In the genomic region with DNA sequence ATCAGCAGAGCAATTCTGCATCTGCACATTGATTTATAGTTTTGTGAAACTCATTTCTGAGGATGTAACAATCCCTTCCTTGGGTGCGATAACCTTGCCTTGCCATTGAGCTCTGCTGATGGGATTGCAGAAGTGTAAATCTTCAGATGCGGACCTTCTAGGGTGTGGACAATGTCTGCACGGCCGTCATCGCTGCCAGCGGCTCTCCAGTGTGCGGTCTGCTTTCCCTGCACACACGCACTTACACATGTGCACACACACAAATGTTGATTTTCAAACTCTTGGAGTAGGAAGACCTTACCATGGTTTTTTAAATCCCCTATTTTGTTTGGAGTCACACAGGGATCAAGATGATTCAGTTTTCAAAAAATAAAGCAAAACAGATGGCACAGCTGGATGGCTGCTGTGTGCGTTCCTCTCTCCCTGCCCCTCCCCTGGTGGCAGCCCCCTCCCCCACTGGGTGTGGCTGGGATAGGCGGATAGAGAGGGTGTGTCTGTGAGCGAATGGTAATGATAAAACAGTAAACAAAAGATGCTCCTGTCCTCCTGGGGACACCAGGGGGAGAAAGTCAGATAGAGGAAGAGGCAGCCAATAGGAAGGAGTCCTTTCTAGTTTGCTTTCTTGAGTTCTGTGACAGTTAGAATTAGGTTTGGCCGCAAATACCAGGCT, we compare ENCODE assay signal across 22 cellular contexts. TPM values are rescaled to one million over a fixed set of nuclear protein-coding genes. Genes with fewer than 3 reads are reported as not detected.
DNase-seq lines count a peak whose midpoint lies in the region; ATAC-seq, FAIRE-seq and TF ChIP-seq lines count a peak whose summit lies in the region.
"Had no signal": no experiment of that assay in that cellular context is flagged by ENCODE, and none has a peak within 500 bp of the region (broad histone marks: within the 10 kb centered on the region; RNA-seq: fewer than 3 reads in every experiment).

No MANE protein-coding gene starts in this region.

- no peak for TF ChIP-seq POLR2A in sigmoid colon (IDR thresholded peaks at IDR 0.05)

- H3K36me3 ChIP-seq in sigmoid colon (no peaks in the 10 kb centered on the region), small intestine (ENCODE audit: control insufficient read depth in 2 of 2, insufficient read depth in 2 of 2, low read length in 2 of 2) (no peaks in the 10 kb centered on the region)
- H3K36me3 ChIP-seq: cardiac muscle cell, pancreas, thoracic aorta had no signal

- 51 to 71% methylated on average over 12 of the region's 12 CpGs for WGBS in sigmoid colon, 2 donors
- 61 to 73% (median 71%) methylated on average over 12 of the region's 12 CpGs for WGBS in small intestine, 3 donors

- intact Hi-C loops in sigmoid colon (cut with DNase I) = no loop called here

- FAIRE-seq in small intestine (lab: Jason Lieb, UNC) = no peak
- FAIRE-seq: kidney, pancreas had no signal

- no peak for ATAC-seq in HG03095 (IDR thresholded peaks at IDR 0.05; ENCODE audit: unreplicated experiment)
- ATAC-seq: foreskin keratinocyte; naive thymus-derived CD8-positive, alpha-beta T cell; pancreas; stimulated activated memory B cell treated with anti-CD40 and anti-IgM and Interleukin-4, amounts not matched to agents 10 μg/mL and 1 μg/mL and 100 μg/mL, for 72 hours had no signal

- no peaks in the 10 kb centered on the region for H3K9me3 ChIP-seq in sigmoid colon
- H3K9me3 ChIP-seq in small intestine (ENCODE audit: control insufficient read depth, low read depth) = no peaks in the 10 kb centered on the region
- H3K9me3 ChIP-seq: pancreas, thoracic aorta had no signal

- peaks cover 0 to 20% (median 8%) of the 10 kb centered on the region in 3 donors for H3K27me3 ChIP-seq in sigmoid colon
- H3K27me3 ChIP-seq in small intestine (ENCODE audit: control insufficient read depth in 2 of 2, insufficient read depth in 2 of 2, low read length in 2 of 2) = no peaks in the 10 kb centered on the region

- TF ChIP-seq CTCF in fibroblast of mammary gland (conservative IDR thresholded peaks at IDR 0.05; ENCODE audit: control insufficient read depth, insufficient read depth, low read depth, low read length) = no peak
- no peak for TF ChIP-seq CTCF in sigmoid colon (IDR thresholded peaks at IDR 0.05)

- no peak overlapping the region for H3K4me3 ChIP-seq in fibroblast of mammary gland (ENCODE audit: control insufficient read depth, low read depth, low read length)
- no peak overlapping the region for H3K4me3 ChIP-seq in sigmoid colon
- no peak overlapping the region for H3K4me3 ChIP-seq in small intestine (ENCODE audit: low read depth in 1 of 2, low read length in 2 of 2)
- H3K4me3 ChIP-seq: cardiac muscle cell, pancreas, SK-N-MC, thoracic aorta had no signal

- DNase-seq in COLO668 (lab: John Stamatoyannopoulos, UW; ENCODE audit: unreplicated experiment) = peak; percentile 47
- peak; percentile 27 to 57 for DNase-seq in NCI-H526 (lab: John Stamatoyannopoulos, UW)
- peak; percentile 40 for DNase-seq in fibroblast of mammary gland (ENCODE audit: low read depth)
- DNase-seq in sigmoid colon = peak; percentile 28
- no peak for DNase-seq in small intestine
- DNase-seq in T-helper 2 cell = no peak
- DNase-seq: activated CD4-positive, CD25-positive, alpha-beta regulatory T cell; activated naive CD4-positive, alpha-beta T cell; activated T-cell treated with anti-CD3 and anti-CD28 coated beads for 4 hours; foreskin keratinocyte; hippocampal formation; kidney; mammary epithelial cell; naive thymus-derived CD8-positive, alpha-beta T cell; NCI-H146; stimulated activated CD4-positive, alpha-beta T cell treated with anti-CD3 and anti-CD28 coated beads, Interleukin-1b, Interleukin-23, amount 100 ng/mL, for 48 hours had no signal

- H3K4me1 ChIP-seq in sigmoid colon = no peaks in the 10 kb centered on the region
- H3K4me1 ChIP-seq in small intestine (ENCODE audit: control insufficient read depth in 2 of 2, insufficient read depth in 1 of 2, low read depth in 1 of 2, low read length in 1 of 2) = no peaks in the 10 kb centered on the region
- H3K4me1 ChIP-seq: foreskin keratinocyte, pancreas had no signal

- no peak for TF ChIP-seq EP300 in sigmoid colon (IDR thresholded peaks at IDR 0.05)

- no peak overlapping the region for H3K27ac ChIP-seq in sigmoid colon
- H3K27ac ChIP-seq in small intestine (ENCODE audit: low read depth in 1 of 2, low read length in 1 of 2) = no peak overlapping the region
- H3K27ac ChIP-seq: cardiac muscle cell, foreskin keratinocyte, pancreas, SK-N-MC, thoracic aorta had no signal

RNA-seq across cellular contexts. Expression of gene TMEM255B, which starts 6.3 kb away (rescaled TPM):
- total RNA-seq in sigmoid colon = 10 to 100 TPM in 2 of 4 donors, 1 to 10 TPM in 1, under 1 TPM in 1; 0.99 to 11.1 (median 7.3) TPM
- polyA plus RNA-seq in sigmoid colon (1 to 10 TPM in 2 of 3 donors, under 1 TPM in 1; 0.60 to 4.6 (median 1.8) TPM), small intestine (1 to 10 TPM in 2 of 3 donors, not detected in 1; 1.4 to 9.3 TPM)
- total RNA-seq: cardiac muscle cell had no signal

Comparison
In these comparisons a context has a peak if more than half of its experiments do, and no peak if none do; other contexts are left out.
1. DNase-seq: peak in COLO668 (single experiment), NCI-H526 (2 of 2), fibroblast of mammary gland (single experiment) and sigmoid colon (single experiment); none in small intestine (single experiment) and T-helper 2 cell (0 of 5).